ENCODE assay signal across 16 cellular contexts in the genomic region with DNA sequence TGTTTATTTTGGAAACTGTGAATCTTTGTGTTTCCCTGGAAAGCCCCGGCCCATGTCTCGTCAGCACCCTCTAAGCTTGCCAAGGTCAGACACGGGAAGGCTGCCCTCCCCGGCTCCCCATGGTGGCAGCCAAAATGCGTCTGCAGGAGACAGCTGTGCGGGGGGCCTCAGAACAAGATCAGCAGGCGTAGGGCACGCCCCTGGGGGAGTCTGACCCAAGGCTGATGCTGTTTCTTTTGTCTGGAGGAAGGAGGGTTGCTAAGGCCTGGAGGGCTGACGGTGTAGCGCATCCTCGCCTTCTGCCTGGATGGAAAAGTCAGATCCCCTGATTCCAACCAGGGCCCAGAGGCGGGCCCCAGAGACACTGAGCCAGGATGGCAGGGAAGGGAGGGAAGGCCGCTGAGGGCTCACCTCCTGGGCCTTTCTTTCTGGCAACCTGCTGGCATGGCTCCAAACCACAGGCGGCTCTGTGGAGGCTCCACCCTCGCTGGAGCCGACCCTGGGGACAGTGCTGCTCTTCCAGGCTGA. TPM values are rescaled to one million over a fixed set of nuclear protein-coding genes. Genes with fewer than 3 reads are reported as not detected.
DNase-seq lines count a peak whose midpoint lies in the region; ATAC-seq lines count a peak whose summit lies in the region.
"Had no signal": no experiment of that assay in that cellular context is flagged by ENCODE, and none has a peak within 500 bp of the region (broad histone marks: within the 10 kb centered on the region; RNA-seq: fewer than 3 reads in every experiment).

No MANE protein-coding gene starts in this region.

- peaks cover 19% of the 10 kb centered on the region; the same call in 1 of the 2 replicates for H3K9me3 ChIP-seq in BLaER1

- H3K36me3 ChIP-seq in BLaER1, result no peaks in the 10 kb centered on the region

- no peak overlapping the region for H3K27ac ChIP-seq in BLaER1
- H3K27ac ChIP-seq: VCaP had no signal

- no peak overlapping the region for H3K9ac ChIP-seq in BLaER1

- no peaks in the 10 kb centered on the region for H3K27me3 ChIP-seq in BLaER1

- H3K4me2 ChIP-seq in BLaER1, result peak overlapping the region; percentile 68

- DNase-seq in DMS153 treated with DMSO at 0.1 percent for 48 hours (lab: John Stamatoyannopoulos, UW; ENCODE audit: unreplicated experiment) (peak; percentile 12), NCI-H345 (lab: John Stamatoyannopoulos, UW) (peak; percentile 86), NCI-H226 (no peak), NCI-H2081 treated with DMSO at 0.1 percent for 48 hours (lab: John Stamatoyannopoulos, UW) (no peak)
- no peak for DNase-seq in activated CD8-positive, alpha-beta memory T cell treated with anti-CD3 and anti-CD28 coated beads, Interleukin-2, amount 50 U/mL, for 48 hours
- DNase-seq: activated CD4-positive, alpha-beta memory T cell treated with anti-CD3 and anti-CD28 coated beads, Interleukin-2, amount 10 ng/mL, durations not matched to agents 7 days and 5 days; activated T-cell treated with anti-CD3 and anti-CD28 coated beads, Interleukin-2, amount 50 U/mL, for 48 hours; cortex of kidney; foreskin fibroblast; NCI-H2029; small intestine; stimulated activated CD8-positive, alpha-beta memory T cell treated with anti-CD3 and anti-CD28 coated beads, Interleukin-4, amount 100 ng/mL, for 48 hours had no signal

- H3K4me1 ChIP-seq in BLaER1, result peaks cover 18% of the 10 kb centered on the region

- peak; percentile 27 for ATAC-seq in esophagus mucosa
- ATAC-seq: natural killer cell treated with Interleukin-12 subunit alpha and Interleukin-12 subunit beta and Interleukin-15 and Interleukin-18, amount 100 ng/mL, for 72 hours had no signal

- no peaks in the 10 kb centered on the region; the same call in 1 of the 2 replicates for H4K20me1 ChIP-seq in BLaER1

- H3K4me3 ChIP-seq in BLaER1, result no peak overlapping the region

RNA-seq across cellular contexts. Expression of a gene that starts 57.2 kb away (rescaled TPM):
- 4.9 TPM for total RNA-seq in esophagus mucosa
- total RNA-seq: activated CD4-positive, alpha-beta memory T cell treated with anti-CD3 and anti-CD28 coated beads, Interleukin-2, amount 10 ng/mL, durations not matched to agents 7 days and 5 days; natural killer cell treated with Interleukin-12 subunit alpha and Interleukin-12 subunit beta and Interleukin-15 and Interleukin-18, amount 100 ng/mL, for 72 hours had no signal

Comparison
In these comparisons a context has a peak if more than half of its experiments do, and no peak if none do; other contexts are left out.
1. DNase-seq: peak in DMS153 treated with DMSO at 0.1 percent for 48 hours (single experiment) and NCI-H345 (single experiment); none in activated CD8-positive, alpha-beta memory T cell treated with anti-CD3 and anti-CD28 coated beads, Interleukin-2, amount 50 U/mL, for 48 hours (single experiment), NCI-H226 (single experiment) and NCI-H2081 treated with DMSO at 0.1 percent for 48 hours (single experiment).